In the genomic region with DNA sequence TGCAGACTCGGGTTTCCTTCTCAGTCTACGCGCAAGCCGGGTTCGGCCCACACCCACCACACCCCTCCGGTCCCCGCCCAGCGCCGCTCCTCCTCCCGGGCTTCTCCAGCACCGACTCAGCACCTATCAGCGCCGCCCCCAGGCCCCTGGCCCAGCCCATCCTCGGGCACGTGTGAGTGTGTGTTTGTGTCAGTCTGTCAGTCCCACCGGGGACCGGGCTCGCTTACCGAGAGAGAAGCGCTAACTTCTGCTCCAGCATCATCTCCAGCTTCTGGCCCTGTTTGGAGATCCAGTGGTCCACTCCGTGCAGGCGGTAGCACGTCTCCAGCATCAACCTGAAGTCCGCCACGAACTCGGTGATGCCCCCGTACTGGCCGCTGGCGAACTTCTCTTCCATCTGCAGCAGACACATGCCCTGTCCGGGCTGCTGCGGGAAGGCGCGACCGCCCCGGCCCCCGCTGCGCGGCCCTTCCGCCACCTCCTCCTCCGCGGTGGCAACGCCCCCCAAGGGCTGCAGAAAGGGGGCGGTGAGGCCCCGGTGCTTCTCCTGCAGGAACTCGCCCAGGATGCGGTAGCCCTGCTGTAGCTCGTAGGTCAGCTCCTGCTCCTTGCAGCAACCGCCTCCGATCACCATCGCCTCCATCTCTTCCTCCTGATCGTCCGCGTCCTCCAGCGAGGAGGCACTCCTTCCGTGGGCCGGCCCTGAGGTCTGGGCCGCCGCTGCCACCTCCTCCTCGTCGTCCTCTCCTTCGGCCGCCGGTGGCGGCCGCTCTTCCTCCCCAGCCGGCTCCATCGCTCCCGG, we compare ENCODE assay signal across 8 cellular contexts. TPM values are rescaled to one million over a fixed set of nuclear protein-coding genes. Genes with fewer than 3 reads are reported as not detected.
A peak's percentile ranks its signal among the peaks of the same experiment; 100 is the strongest.
DNase-seq lines count a peak whose midpoint lies in the region; ATAC-seq and TF ChIP-seq lines count a peak whose summit lies in the region.

No MANE protein-coding gene starts in this region.

- H2AFZ ChIP-seq in SU-DHL-6 (ENCODE audit: low read depth, low read length, severe bottlenecking): peak overlapping the region; percentile 67

- H3K36me3 ChIP-seq in SU-DHL-6 (ENCODE audit: low read length): peaks cover 5% of the 10 kb centered on the region; the same call in 1 of the 2 replicates
- H3K36me3 ChIP-seq in transverse colon: peaks cover 0 to 6% (median 2%) of the 10 kb centered on the region in 4 donors

- H3K9me2 ChIP-seq in SU-DHL-6 (replicated peaks; ENCODE audit: insufficient read depth, low read length): no peaks in the 10 kb centered on the region

- peaks cover 0 to 46% (median 15%) of the 10 kb centered on the region in 4 donors for H3K4me1 ChIP-seq in transverse colon

- H3K27ac ChIP-seq in SU-DHL-6 (ENCODE audit: low read depth, low read length) (peak overlapping the region; percentile 81), transverse colon (peak overlapping the region; percentile 98 to 100 (median 99))

- intact Hi-C loops in cardiac septum (cut with DNase I): loop anchor here (2.0 to 10.0 kb wide), 2 partner anchors 72 to 172 kb away; a partner anchor contains a TSS
- intact Hi-C loops in transverse colon (cut with DNase I; ENCODE audit: low total_unique reads): no loop called here

- no peaks in the 10 kb centered on the region for H3K27me3 ChIP-seq in SU-DHL-6 (ENCODE audit: low read length)
- no peaks in the 10 kb centered on the region for H3K27me3 ChIP-seq in transverse colon

- peak overlapping the region; percentile 81 for H3K9ac ChIP-seq in SU-DHL-6 (ENCODE audit: low read length)

- ATAC-seq in HG02759 (IDR thresholded peaks at IDR 0.05; ENCODE audit: unreplicated experiment): peak; percentile 77

- TF ChIP-seq CTCF in GM12864 (IDR thresholded peaks at IDR 0.05; ENCODE audit: low read depth, low read length, missing control alignments) (no peak), SU-DHL-6 (IDR thresholded peaks at IDR 0.05; ENCODE audit: insufficient read depth, low read length, poor library complexity, severe bottlenecking) (no peak), transverse colon (IDR thresholded peaks at IDR 0.05) (no peak)

- H3K4me3 ChIP-seq in GM12864 (ENCODE audit: low read depth, low read length) (peak overlapping the region; percentile 88), SU-DHL-6 (ENCODE audit: insufficient read depth, low read length, poor library complexity, severe bottlenecking) (peak overlapping the region; percentile 74), transverse colon (peak overlapping the region; percentile 88 to 100 (median 93))

- H3K9me3 ChIP-seq in SU-DHL-6 (ENCODE audit: insufficient read depth, low read length): no peaks in the 10 kb centered on the region
- no peaks in the 10 kb centered on the region for H3K9me3 ChIP-seq in transverse colon

- peak; percentile 48 for TF ChIP-seq POLR2A in transverse colon (IDR thresholded peaks at IDR 0.05)

- DNase-seq in GM12864 (ENCODE audit: low read depth) (peak; percentile 71), NCI-H1105 (lab: John Stamatoyannopoulos, UW) (peak; percentile 93), cardiac septum (ENCODE audit: low spot score) (peak; percentile 94), pons (ENCODE audit: low spot score) (peak; percentile 25), transverse colon (peak; percentile 95)
- DNase-seq in activated naive CD8-positive, alpha-beta T cell treated with anti-CD3 and anti-CD28 coated beads, Interleukin-2, amount 50 U/mL, for 16 hours (ENCODE audit: low read depth, low spot score): peak; percentile 94

- peaks cover 13% of the 10 kb centered on the region for H4K20me1 ChIP-seq in SU-DHL-6 (ENCODE audit: low read depth, low read length)

- in situ Hi-C loops in transverse colon (cut with MboI; ENCODE audit: low pct_ligation_motif_present in 1 of 4, low pct_unique_long_range_greater_than_20kb in 1 of 4, low sequenced_read_pairs in 3 of 4): loop anchor here in 1 of 4 donors (25.0 kb wide), 1 partner anchor 1320 kb away; a partner anchor contains a TSS

- no peak for TF ChIP-seq EP300 in transverse colon (IDR thresholded peaks at IDR 0.05; ENCODE audit: low read depth)

- peaks cover 25% of the 10 kb centered on the region for H3F3A ChIP-seq in SU-DHL-6 (ENCODE audit: insufficient read depth)

- H3K4me2 ChIP-seq in SU-DHL-6 (ENCODE audit: low read depth, low read length, poor library complexity, severe bottlenecking): peak overlapping the region; percentile 83

- 1% methylated on average over 63 of the region's 68 CpGs; no CpG with 5 or more reads in 1 of the 2 donors for WGBS in transverse colon (ENCODE audit: low coverage in 1 of 2), 2 donors

- H3K79me2 ChIP-seq in SU-DHL-6 (ENCODE audit: insufficient read depth, low read length): peaks cover 69% of the 10 kb centered on the region

RNA-seq across cellular contexts. Expression of a gene that starts 8.3 kb away (rescaled TPM):
- total RNA-seq in cardiac septum (21.6 TPM), transverse colon (10 to 100 TPM in 1 of 4 donors, 1 to 10 TPM in 3; 8.6 to 19.8 (median 8.9) TPM)

Comparison
In these comparisons a context has a peak if more than half of its experiments do, and no peak if none do; other contexts are left out.
1. Peak in every context shown above with its lines: DNase-seq, ATAC-seq, H3K4me3 ChIP-seq and H3K27ac ChIP-seq.
2. DNase-seq: peak in every context shown above with its lines; median percentile 95 in transverse colon; 94 in activated naive CD8-positive, alpha-beta T cell treated with anti-CD3 and anti-CD28 coated beads, Interleukin-2, amount 50 U/mL, for 16 hours; 94 in cardiac septum; 93 in NCI-H1105; 71 in GM12864; 25 in pons.